Comparison of ENCODE assay signal across 9 cellular contexts in genomic region chr6:33272358-33273128, GRCh38. TPM values are rescaled to one million over a fixed set of nuclear protein-coding genes. Genes with fewer than 3 reads are reported as not detected.
DNase-seq lines count a peak whose midpoint lies in the region; FAIRE-seq and TF ChIP-seq lines count a peak whose summit lies in the region.
"Had no signal": no experiment of that assay in that cellular context is flagged by ENCODE, and none has a peak within 500 bp of the region (broad histone marks: within the 10 kb centered on the region; RNA-seq: fewer than 3 reads in every experiment).

No MANE protein-coding gene starts in this region.

- H3K4me2 ChIP-seq in astrocyte (ENCODE audit: low read length) = peak overlapping the region; percentile 95

- TF ChIP-seq POLR2A in thyroid gland (IDR thresholded peaks at IDR 0.05) (no peak), GM12891 (IDR thresholded peaks at IDR 0.05; ENCODE audit: low read depth, low read length) (no peak; the same call in 1 of the 2 replicates)

- H3K36me3 Mint-ChIP-seq in activated CD4-positive, alpha-beta T cell treated with anti-CD3 and anti-CD28 coated beads, Interleukin-2, amount 10 ng/mL, durations not matched to agents 7 days and 5 days (ENCODE audit: low read depth) = peaks cover 68% of the 10 kb centered on the region
- peaks cover 17% of the 10 kb centered on the region for H3K36me3 Mint-ChIP-seq in astrocyte (ENCODE audit: low read depth, unreplicated experiment)

- H3K9me3 ChIP-seq in astrocyte (ENCODE audit: insufficient read depth, low read depth, low read length) = no peaks in the 10 kb centered on the region
- H3K9me3 ChIP-seq in liver (ENCODE audit: control insufficient read depth in 4 of 4, low read length in 3 of 4) = no peaks in the 10 kb centered on the region
- no peaks in the 10 kb centered on the region for H3K9me3 ChIP-seq in thyroid gland

- CTCF ChIA-PET in activated CD4-positive, alpha-beta T cell treated with anti-CD3 and anti-CD28 coated beads, Interleukin-2, amount 10 ng/mL, durations not matched to agents 7 days and 5 days (lab: Charles Lee) = interaction anchor here (0.6 to 2.5 kb wide), 7 partner anchors 10 to 1151 kb away, joined by 3 to 13 read pairs (median 5); partner anchors contain the start of genes PFDN6 and WDR46

- TF ChIP-seq RAD21 in liver (IDR thresholded peaks at IDR 0.05) = no peak

- no peak for TF ChIP-seq CTCF in astrocyte (IDR thresholded peaks at IDR 0.05; ENCODE audit: insufficient read depth, low read depth, low read length)
- TF ChIP-seq CTCF in liver (IDR thresholded peaks at IDR 0.05; ENCODE audit: low read depth, low read length, missing input control) = no peak
- TF ChIP-seq CTCF in thyroid gland (IDR thresholded peaks at IDR 0.05) = no peak

- H3K4me3 Mint-ChIP-seq in activated CD4-positive, alpha-beta T cell treated with anti-CD3 and anti-CD28 coated beads, Interleukin-2, amount 10 ng/mL, durations not matched to agents 7 days and 5 days = peak overlapping the region; percentile 95
- H3K4me3 Mint-ChIP-seq in astrocyte (ENCODE audit: unreplicated experiment) = peak overlapping the region; percentile 100

- 26% methylated on average over 15 of the region's 15 CpGs for WGBS in liver
- WGBS in thyroid gland, 2 donors = 15 to 20% methylated on average over 15 of the region's 15 CpGs

- peaks cover 49% of the 10 kb centered on the region for H3K4me1 ChIP-seq in astrocyte (ENCODE audit: insufficient read depth, low read length)
- peaks cover 9 to 51% (median 41%) of the 10 kb centered on the region in 4 donors for H3K4me1 ChIP-seq in liver (ENCODE audit: control insufficient read depth in 4 of 4, insufficient read depth in 4 of 4, low read length in 3 of 4)
- peaks cover 25 to 48% of the 10 kb centered on the region in 2 donors for H3K4me1 ChIP-seq in thyroid gland

- H4K20me1 ChIP-seq in astrocyte (ENCODE audit: insufficient read depth, low read length) = peaks cover 48% of the 10 kb centered on the region

- H3K36me3 ChIP-seq in astrocyte (ENCODE audit: insufficient read depth, low read length) (peaks cover 46% of the 10 kb centered on the region), liver (ENCODE audit: control insufficient read depth in 4 of 4, insufficient read depth in 3 of 4, low read depth in 1 of 4, low read length in 3 of 4) (peaks cover 0 to 42% (median 25%) of the 10 kb centered on the region in 4 donors), thyroid gland (peaks cover 32 to 36% of the 10 kb centered on the region in 2 donors)

- H2AFZ ChIP-seq in astrocyte (ENCODE audit: low read depth, low read length) = no peak overlapping the region

- H3K27me3 Mint-ChIP-seq in activated CD4-positive, alpha-beta T cell treated with anti-CD3 and anti-CD28 coated beads, Interleukin-2, amount 10 ng/mL, durations not matched to agents 7 days and 5 days = no peaks in the 10 kb centered on the region
- no peaks in the 10 kb centered on the region for H3K27me3 Mint-ChIP-seq in astrocyte (ENCODE audit: low read depth, unreplicated experiment)

- H3K9ac ChIP-seq in astrocyte (ENCODE audit: low read length) (peak overlapping the region; percentile 90), liver (ENCODE audit: low read depth in 1 of 2, low read length in 2 of 2) (peak overlapping the region; percentile 70 to 97)

- H3K4me1 Mint-ChIP-seq in activated CD4-positive, alpha-beta T cell treated with anti-CD3 and anti-CD28 coated beads, Interleukin-2, amount 10 ng/mL, durations not matched to agents 7 days and 5 days = peaks cover 62% of the 10 kb centered on the region
- H3K4me1 Mint-ChIP-seq in astrocyte (ENCODE audit: low read depth, unreplicated experiment) = peaks cover 26% of the 10 kb centered on the region

- FAIRE-seq in astrocyte (lab: Jason Lieb, UNC) = no peak
- FAIRE-seq in GM12891 (lab: Jason Lieb, UNC) = no peak

- DNase-seq in activated CD4-positive, alpha-beta T cell treated with anti-CD3 and anti-CD28 coated beads, Interleukin-2, amount 10 ng/mL, durations not matched to agents 7 days and 5 days = no peak
- DNase-seq in activated CD4-positive, alpha-beta T cell treated with anti-CD3 and anti-CD28 coated beads, Interleukin-2, amount 50 U/mL, for 48 hours = no peak
- DNase-seq in astrocyte (ENCODE audit: low read depth) (no peak), thyroid gland (no peak), Ammon's horn (ENCODE audit: low spot score) (no peak), NOMO-1 treated with DMSO at 0.1 percent for 48 hours (lab: John Stamatoyannopoulos, UW; ENCODE audit: unreplicated experiment) (no peak), GM12891 (ENCODE audit: insufficient read length, low spot score) (no peak)

- H3K27ac ChIP-seq in astrocyte (ENCODE audit: low read depth, low read length) (peak overlapping the region; percentile 95), liver (ENCODE audit: low read depth in 1 of 2, low read length in 2 of 2) (peak overlapping the region; percentile 25 to 87), thyroid gland (peak overlapping the region; percentile 69 to 92 (median 86))

- H3K27me3 ChIP-seq in astrocyte (ENCODE audit: insufficient read depth, low read length) = no peaks in the 10 kb centered on the region
- H3K27me3 ChIP-seq in liver (ENCODE audit: control insufficient read depth in 4 of 4, insufficient read depth in 4 of 4, low read length in 3 of 4) = no peaks in the 10 kb centered on the region
- no peaks in the 10 kb centered on the region for H3K27me3 ChIP-seq in thyroid gland

- no peaks in the 10 kb centered on the region for H3K9me3 Mint-ChIP-seq in activated CD4-positive, alpha-beta T cell treated with anti-CD3 and anti-CD28 coated beads, Interleukin-2, amount 10 ng/mL, durations not matched to agents 7 days and 5 days
- H3K9me3 Mint-ChIP-seq in astrocyte (ENCODE audit: unreplicated experiment) = no peaks in the 10 kb centered on the region

- H3K4me3 ChIP-seq in astrocyte (ENCODE audit: insufficient read depth, low read depth, low read length) (peak overlapping the region; percentile 97), liver (ENCODE audit: low read depth in 1 of 3, low read length in 3 of 3) (peak overlapping the region; percentile 64 to 97 (median 79)), thyroid gland (replicated peaks in 1 of 3) (peak overlapping the region; percentile 28 to 84 (median 63))

- POLR2A ChIA-PET in activated CD4-positive, alpha-beta T cell treated with anti-CD3 and anti-CD28 coated beads, Interleukin-2, amount 10 ng/mL, durations not matched to agents 7 days and 5 days (lab: Charles Lee) = interaction anchor here (1.2 to 1.8 kb wide), 2 partner anchors 23 to 27 kb away, joined by 7 to 11 read pairs; partner anchors contain the start of gene RGL2

- intact Hi-C loops in thyroid gland (cut with DNase I) = no loop called here

- peaks cover 66% of the 10 kb centered on the region for H3K79me2 ChIP-seq in astrocyte (ENCODE audit: insufficient read depth, low read length)

- H3K27ac Mint-ChIP-seq in activated CD4-positive, alpha-beta T cell treated with anti-CD3 and anti-CD28 coated beads, Interleukin-2, amount 10 ng/mL, durations not matched to agents 7 days and 5 days = peak overlapping the region; percentile 98
- H3K27ac Mint-ChIP-seq in astrocyte (ENCODE audit: unreplicated experiment) = peak overlapping the region; percentile 100

TF ChIP-seq in liver, 16 proteins besides CTCF, POLR2A, EP300 and RAD21 (continues in another document):
- TF ChIP-seq FOXA1 (IDR thresholded peaks at IDR 0.05) (no peak), ATF3 (IDR thresholded peaks at IDR 0.05) (no peak), EGR1 (IDR thresholded peaks at IDR 0.05; ENCODE audit: low read depth in 2 of 2) (no peak), FOXA2 (IDR thresholded peaks at IDR 0.05) (no peak)

TF ChIP-seq in GM12891, 5 proteins besides CTCF, POLR2A, EP300 and RAD21:
- TF ChIP-seq TAF1 (IDR thresholded peaks at IDR 0.05; ENCODE audit: low read depth, low read length) (no peak), PAX5 (IDR thresholded peaks at IDR 0.05; ENCODE audit: insufficient read depth, low read length, severe bottlenecking) (no peak), POLR2AphosphoS5 (IDR thresholded peaks at IDR 0.05; ENCODE audit: low read depth, low read length) (no peak), SPI1 (IDR thresholded peaks at IDR 0.05; ENCODE audit: low read depth, low read length) (no peak), POU2F2 (IDR thresholded peaks at IDR 0.05; ENCODE audit: low read depth, low read length) (no peak)

RNA-seq across cellular contexts. Expression of gene RPS18, which starts 0.7 kb away (rescaled TPM):
- total RNA-seq in activated CD4-positive, alpha-beta T cell treated with anti-CD3 and anti-CD28 coated beads, Interleukin-2, amount 10 ng/mL, durations not matched to agents 7 days and 5 days = 1,000 to 10,000 TPM; 2,438 to 3,135 TPM
- 1,911 and 2,061 TPM in 2 replicates for total RNA-seq in astrocyte
- total RNA-seq in liver = 1,000 to 10,000 TPM in 1 of 2 donors, 100 to 1,000 TPM in 1; 742 to 1,432 TPM
- polyA plus RNA-seq in liver = 1,000 to 10,000 TPM in 1 of 2 donors, 100 to 1,000 TPM in 1; 812 to 1,309 TPM
- total RNA-seq in thyroid gland = 1,000 to 10,000 TPM; 1,790 to 3,429 (median 2,432) TPM
- 13,687 TPM for polyA plus RNA-seq in GM12891 (2012; ENCODE audit: low read depth, missing spikeins)

RNA-seq across cellular contexts. Expression of gene VPS52, which starts 0.9 kb away (rescaled TPM):
- total RNA-seq in activated CD4-positive, alpha-beta T cell treated with anti-CD3 and anti-CD28 coated beads, Interleukin-2, amount 10 ng/mL, durations not matched to agents 7 days and 5 days = 10 to 100 TPM; 79.1 to 84.0 TPM
- 29.9 and 30.6 TPM in 2 replicates for total RNA-seq in astrocyte
- total RNA-seq in liver = 10 to 100 TPM; 21.3 to 33.4 TPM
- 10 to 100 TPM; 23.1 to 27.5 TPM for polyA plus RNA-seq in liver
- 10 to 100 TPM; 45.5 to 64.8 (median 54.8) TPM for total RNA-seq in thyroid gland
- 30.4 TPM for polyA plus RNA-seq in GM12891 (2012; ENCODE audit: low read depth, missing spikeins)

RNA-seq across cellular contexts. Expression of gene B3GALT4, which starts 4.4 kb away (rescaled TPM):
- 10 to 100 TPM; 18.3 to 21.5 TPM for total RNA-seq in activated CD4-positive, alpha-beta T cell treated with anti-CD3 and anti-CD28 coated beads, Interleukin-2, amount 10 ng/mL, durations not matched to agents 7 days and 5 days
- total RNA-seq in astrocyte (1.5 and 1.8 TPM in 2 replicates), liver (1 to 10 TPM; 1.5 to 2.2 TPM), thyroid gland (10 to 100 TPM; 10.5 to 19.8 (median 16.4) TPM)
- 1 to 10 TPM; 1.5 to 2.7 TPM for polyA plus RNA-seq in liver
- polyA plus RNA-seq in GM12891 (2012; ENCODE audit: low read depth, missing spikeins) = 3.0 TPM
- total RNA-seq: M059J had no signal

RNA-seq across cellular contexts. Expression of gene WDR46, which starts 16.5 kb away (rescaled TPM):
- 10 to 100 TPM; 53.4 to 54.8 TPM for total RNA-seq in activated CD4-positive, alpha-beta T cell treated with anti-CD3 and anti-CD28 coated beads, Interleukin-2, amount 10 ng/mL, durations not matched to agents 7 days and 5 days
- total RNA-seq in astrocyte = 59.7 and 63.7 TPM in 2 replicates
- 10 to 100 TPM; 17.9 to 28.3 TPM for total RNA-seq in liver
- polyA plus RNA-seq in liver = 10 to 100 TPM; 23.0 to 30.2 TPM
- 10 to 100 TPM; 25.8 to 63.9 (median 45.2) TPM for total RNA-seq in thyroid gland
- polyA plus RNA-seq in GM12891 (2012; ENCODE audit: low read depth, missing spikeins) = 47.4 TPM

RNA-seq across cellular contexts. Expression of gene PFDN6, which starts 16.9 kb away (rescaled TPM):
- total RNA-seq in activated CD4-positive, alpha-beta T cell treated with anti-CD3 and anti-CD28 coated beads, Interleukin-2, amount 10 ng/mL, durations not matched to agents 7 days and 5 days = 10 to 100 TPM; 57.0 to 67.2 TPM
- 54.8 and 56.7 TPM in 2 replicates for total RNA-seq in astrocyte
- 10 to 100 TPM; 12.5 to 22.4 TPM for total RNA-seq in liver
- polyA plus RNA-seq in liver = 10 to 100 TPM in 1 of 2 donors, 1 to 10 TPM in 1; 6.5 to 60.1 TPM
- 10 to 100 TPM; 29.1 to 51.9 (median 35.6) TPM for total RNA-seq in thyroid gland
- polyA plus RNA-seq in GM12891 (2012; ENCODE audit: low read depth, missing spikeins) = 143 TPM
